In genomic region chrX:134885336-134886016, GRCh38 we compare ENCODE assay signal across 14 cellular contexts. TPM values are rescaled to one million over a fixed set of nuclear protein-coding genes. Genes with fewer than 3 reads are reported as not detected.
DNase-seq lines count a peak whose midpoint lies in the region; ATAC-seq and TF ChIP-seq lines count a peak whose summit lies in the region.
"Had no signal": no experiment of that assay in that cellular context is flagged by ENCODE, and none has a peak within 500 bp of the region (broad histone marks: within the 10 kb centered on the region; RNA-seq: fewer than 3 reads in every experiment).

No MANE protein-coding gene starts in this region.

- no peak for TF ChIP-seq RAD21 in IMR-90 (IDR thresholded peaks at IDR 0.05; ENCODE audit: low read length)

- H3K79me1 ChIP-seq in IMR-90 (ENCODE audit: low read depth in 1 of 2, low read length in 2 of 2) (no peaks in the 10 kb centered on the region), mesendoderm (ENCODE audit: low read length) (no peaks in the 10 kb centered on the region)

- no peak for TF ChIP-seq POLR2A in IMR-90 (IDR thresholded peaks at IDR 0.05; ENCODE audit: low read depth, low read length)

- no peaks in the 10 kb centered on the region for H3K9me3 ChIP-seq in IMR-90 (ENCODE audit: control insufficient read depth, insufficient read depth, low read length)

- no peak for DNase-seq in Calu3
- no peak for DNase-seq in IMR-90
- peak; percentile 55 for DNase-seq in mesendoderm
- DNase-seq in activated CD8-positive, alpha-beta memory T cell treated with anti-CD3 and anti-CD28 coated beads for 24 hours = no peak
- DNase-seq in NCI-H69 (lab: John Stamatoyannopoulos, UW) = no peak
- DNase-seq in NK-92 treated with Interleukin-12 subunit alpha and Interleukin-12 subunit beta, amount 100 ng/mL, for 24 hours (lab: John Stamatoyannopoulos, UW) = no peak
- DNase-seq: DMS79, GDM1, NCI-H1048, NCI-H524 treated with DMSO at 0.1 percent for 48 hours, Right ventricle myocardium superior had no signal

- H2BK15ac ChIP-seq in IMR-90 (ENCODE audit: low read depth, low read length) = no peak overlapping the region
- no peak overlapping the region for H2BK15ac ChIP-seq in mesendoderm (replicated peaks; ENCODE audit: low read depth)

- TF ChIP-seq CTCF in Calu3 (IDR thresholded peaks at IDR 0.05; ENCODE audit: unreplicated experiment) = no peak
- TF ChIP-seq CTCF in IMR-90 (conservative IDR thresholded peaks at IDR 0.05; ENCODE audit: low read depth, low read length) = no peak

- WGBS in IMR-90 (ENCODE audit: extremely low coverage in 2 of 2, insufficient read length in 1 of 2), 2 experiments = no CpG with 5 or more reads among the region's 3 CpGs
- WGBS in mesendoderm (ENCODE audit: extremely low coverage, insufficient coverage, low lambda C conversion rate) = no CpG with 5 or more reads among the region's 3 CpGs

- H3K4ac ChIP-seq in IMR-90 (ENCODE audit: low read depth, low read length) (no peak overlapping the region), mesendoderm (ENCODE audit: low read depth, low read length) (no peak overlapping the region)

- H2AK9ac ChIP-seq in IMR-90 (replicated peaks; ENCODE audit: low read depth, low read length, poor library complexity) = no peak overlapping the region

- no peak overlapping the region for H3K27ac ChIP-seq in IMR-90 (ENCODE audit: insufficient read depth, low read length)
- no peak overlapping the region for H3K27ac ChIP-seq in mesendoderm (ENCODE audit: low read depth, low read length)

- H3K4me3 ChIP-seq in IMR-90 (ENCODE audit: insufficient read depth, low read depth, low read length) (no peak overlapping the region), mesendoderm (ENCODE audit: low read length) (no peak overlapping the region)

- POLR2A ChIA-PET in IMR-90 (lab: Charles Lee; ENCODE audit: unreplicated experiment) = no interaction called here

- H3K9me1 ChIP-seq in IMR-90 (ENCODE audit: insufficient read depth, low read length) = no peaks in the 10 kb centered on the region; the same call in 1 of the 2 replicates

- no peak overlapping the region for H3K14ac ChIP-seq in IMR-90 (replicated peaks; ENCODE audit: low read depth, low read length)

- H3K4me3 Mint-ChIP-seq in Calu3 (ENCODE audit: low read depth, unreplicated experiment) = peak overlapping the region; percentile 30
- no peak overlapping the region for H3K4me3 Mint-ChIP-seq in activated T-helper 17 cell treated with anti-CD3 and anti-CD28 coated beads, Interleukin-2, amount 50 U/mL, for 72 hours
- H3K4me3 Mint-ChIP-seq: IgD-negative memory B cell had no signal

- H3K18ac ChIP-seq in IMR-90 (ENCODE audit: low read depth, low read length) = no peak overlapping the region
- no peak overlapping the region for H3K18ac ChIP-seq in mesendoderm (ENCODE audit: low read length)

- no peak for ATAC-seq in IMR-90 (ENCODE audit: low read depth)
- ATAC-seq in activated T-helper 17 cell treated with anti-CD3 and anti-CD28 coated beads, Interleukin-2, amount 50 U/mL, for 72 hours (replicated peaks) = no peak
- no peak for ATAC-seq in GM18873 (IDR thresholded peaks at IDR 0.05; ENCODE audit: low FRiP score, unreplicated experiment)

- no peaks in the 10 kb centered on the region for H3K27me3 Mint-ChIP-seq in Calu3 (ENCODE audit: unreplicated experiment)
- no peaks in the 10 kb centered on the region for H3K27me3 Mint-ChIP-seq in activated T-helper 17 cell treated with anti-CD3 and anti-CD28 coated beads, Interleukin-2, amount 50 U/mL, for 72 hours

- H3K36me3 ChIP-seq in IMR-90 (ENCODE audit: control insufficient read depth, insufficient read depth, low read length) = no peaks in the 10 kb centered on the region
- H3K36me3 ChIP-seq in mesendoderm (ENCODE audit: control insufficient read depth, insufficient read depth, low read length) = no peaks in the 10 kb centered on the region

- H2BK5ac ChIP-seq in IMR-90 (ENCODE audit: low read depth, low read length, poor library complexity, severe bottlenecking) (no peak overlapping the region), mesendoderm (ENCODE audit: low read length) (no peak overlapping the region)

- no peak overlapping the region for H2BK20ac ChIP-seq in IMR-90 (ENCODE audit: low read depth, low read length)

- H3K9ac ChIP-seq in IMR-90 (ENCODE audit: low read depth, low read length) (no peak overlapping the region), mesendoderm (ENCODE audit: low read length) (no peak overlapping the region)

- H2AK5ac ChIP-seq in IMR-90 (ENCODE audit: low read depth, low read length) = no peak overlapping the region
- no peak overlapping the region for H2AK5ac ChIP-seq in mesendoderm (ENCODE audit: low read length)

- H3K36me3 Mint-ChIP-seq in Calu3 (ENCODE audit: insufficient read depth, unreplicated experiment) = no peaks in the 10 kb centered on the region
- no peaks in the 10 kb centered on the region for H3K36me3 Mint-ChIP-seq in activated T-helper 17 cell treated with anti-CD3 and anti-CD28 coated beads, Interleukin-2, amount 50 U/mL, for 72 hours (ENCODE audit: low read depth)

- H3K79me2 ChIP-seq in mesendoderm (ENCODE audit: control insufficient read depth, insufficient read depth, low read length) = no peaks in the 10 kb centered on the region

- no peak overlapping the region for H3K56ac ChIP-seq in IMR-90 (ENCODE audit: extremely low read depth, insufficient read depth, low read length)
- H3K56ac ChIP-seq in mesendoderm (ENCODE audit: low read length) = no peak overlapping the region

- CTCF ChIA-PET in Calu3 (lab: Charles Lee) (interaction anchor here (0.8 kb wide), 1 partner anchor 49 kb away, joined by 3 read pairs; no protein-coding TSS in a partner anchor), IMR-90 (lab: Yijun Ruan, JAX) (no interaction called here)

- no peak overlapping the region for H3K23ac ChIP-seq in IMR-90 (ENCODE audit: low read depth, low read length)
- no peak overlapping the region for H3K23ac ChIP-seq in mesendoderm (ENCODE audit: low read length)

- no peaks in the 10 kb centered on the region for H3K9me3 Mint-ChIP-seq in Calu3 (ENCODE audit: low read depth, unreplicated experiment)
- H3K9me3 Mint-ChIP-seq in activated T-helper 17 cell treated with anti-CD3 and anti-CD28 coated beads, Interleukin-2, amount 50 U/mL, for 72 hours = no peaks in the 10 kb centered on the region

- in situ Hi-C loops in IMR-90 (cut with MboI; ENCODE audit: low sequenced_read_pairs) = no loop called here

- BruUV-seq in Calu3 (replicated peaks; lab: Mats Ljungman, UMichigan) (TSS peak; percentile 20), IMR-90 (replicated peaks; lab: Mats Ljungman, UMichigan) (no TSS peak)

- no peaks in the 10 kb centered on the region for H4K20me1 ChIP-seq in IMR-90 (ENCODE audit: insufficient read depth, low read length)

- peaks cover 18% of the 10 kb centered on the region for H3K4me1 Mint-ChIP-seq in Calu3 (ENCODE audit: low read depth, unreplicated experiment)
- peaks cover 4% of the 10 kb centered on the region for H3K4me1 Mint-ChIP-seq in activated T-helper 17 cell treated with anti-CD3 and anti-CD28 coated beads, Interleukin-2, amount 50 U/mL, for 72 hours
- H3K4me1 Mint-ChIP-seq: IgD-negative memory B cell had no signal

- H3K4me1 ChIP-seq in IMR-90 (ENCODE audit: control insufficient read depth, insufficient read depth, low read length) (no peaks in the 10 kb centered on the region), mesendoderm (ENCODE audit: control insufficient read depth, low read depth, low read length) (no peaks in the 10 kb centered on the region)

- dilution Hi-C loops in IMR-90 (cut with HindIII; ENCODE audit: low sequenced_read_pairs, unreplicated experiment) = no loop called here

- H4K91ac ChIP-seq in IMR-90 (ENCODE audit: insufficient read depth, low read depth, low read length) = no peak overlapping the region

- H4K5ac ChIP-seq in IMR-90 (ENCODE audit: low read depth, low read length) = no peak overlapping the region
- no peak overlapping the region for H4K5ac ChIP-seq in mesendoderm (ENCODE audit: low read length)

- H3K27me3 ChIP-seq in IMR-90 (ENCODE audit: control insufficient read depth, insufficient read depth, low read length) = no peaks in the 10 kb centered on the region
- no peaks in the 10 kb centered on the region for H3K27me3 ChIP-seq in mesendoderm (ENCODE audit: insufficient read depth, low read length, poor library complexity)

- no peak overlapping the region for H2AFZ ChIP-seq in IMR-90 (replicated peaks; ENCODE audit: low read length, poor library complexity)

- H4K8ac ChIP-seq in IMR-90 (ENCODE audit: low read depth in 2 of 2, low read length in 2 of 2) = no peak overlapping the region
- no peak overlapping the region for H4K8ac ChIP-seq in mesendoderm (ENCODE audit: low read depth, low read length)

- intact Hi-C loops in Calu3 (cut with micrococcal nuclease; ENCODE audit: unreplicated experiment) = no loop called here
- intact Hi-C loops in IMR-90 (cut with micrococcal nuclease) = no loop called here

- no peak overlapping the region for H3K4me2 ChIP-seq in IMR-90 (ENCODE audit: low read depth, low read length)
- no peak overlapping the region for H3K4me2 ChIP-seq in mesendoderm (ENCODE audit: low read length)

- H2BK120ac ChIP-seq in IMR-90 (ENCODE audit: low read depth, low read length) (no peak overlapping the region), mesendoderm (ENCODE audit: low read depth, low read length) (no peak overlapping the region)

- H3K27ac Mint-ChIP-seq in Calu3 (ENCODE audit: unreplicated experiment) = peak overlapping the region; percentile 26
- H3K27ac Mint-ChIP-seq in activated T-helper 17 cell treated with anti-CD3 and anti-CD28 coated beads, Interleukin-2, amount 50 U/mL, for 72 hours = peak overlapping the region; percentile 3
- H3K27ac Mint-ChIP-seq: IgD-negative memory B cell had no signal

TF ChIP-seq in IMR-90, 13 proteins besides CTCF, POLR2A, EP300 and RAD21 (continues in another document):
- TF ChIP-seq MXI1 (IDR thresholded peaks at IDR 0.05; ENCODE audit: borderline replicate concordance, low read depth, low read length) (no peak), SMC3 (IDR thresholded peaks at IDR 0.05; ENCODE audit: low read depth, low read length) (no peak)
- TF ChIP-seq, protein P1, sequence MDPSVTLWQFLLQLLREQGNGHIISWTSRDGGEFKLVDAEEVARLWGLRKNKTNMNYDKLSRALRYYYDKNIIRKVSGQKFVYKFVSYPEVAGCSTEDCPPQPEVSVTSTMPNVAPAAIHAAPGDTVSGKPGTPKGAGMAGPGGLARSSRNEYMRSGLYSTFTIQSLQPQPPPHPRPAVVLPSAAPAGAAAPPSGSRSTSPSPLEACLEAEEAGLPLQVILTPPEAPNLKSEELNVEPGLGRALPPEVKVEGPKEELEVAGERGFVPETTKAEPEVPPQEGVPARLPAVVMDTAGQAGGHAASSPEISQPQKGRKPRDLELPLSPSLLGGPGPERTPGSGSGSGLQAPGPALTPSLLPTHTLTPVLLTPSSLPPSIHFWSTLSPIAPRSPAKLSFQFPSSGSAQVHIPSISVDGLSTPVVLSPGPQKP (IDR thresholded peaks at IDR 0.05; ENCODE audit: borderline replicate concordance, low read depth, low read length) = no peak

RNA-seq across cellular contexts. Expression of gene MOSPD1, which starts 29.6 kb away (rescaled TPM):
- total RNA-seq in Calu3 (2022) (23.5 and 25.3 TPM in 2 replicates), IMR-90 (2012; rRNA removed) (25.5 and 50.8 TPM in 2 replicates)
- 11.6 and 16.9 TPM in 2 replicates for polyA plus RNA-seq in IMR-90 (2012; rRNA removed)
- 1.5 and 1.8 TPM in 2 replicates for polyA plus RNA-seq in IMR-90 (2012; cell fraction: cytosol; rRNA removed)
- polyA plus RNA-seq in IMR-90 (2012; cell fraction: nucleus; rRNA removed; ENCODE audit: low replicate concordance) = 0.77 and 17.2 TPM in 2 replicates
- total RNA-seq in activated T-helper 17 cell treated with anti-CD3 and anti-CD28 coated beads, Interleukin-2, amount 50 U/mL, for 72 hours = 10 to 100 TPM in 1 of 2 donors, 1 to 10 TPM in 1; 6.2 to 12.3 TPM
- 28.1 TPM for polyA plus RNA-seq in mesendoderm (2013, experiment 1 of 2)
- 28.3 TPM for polyA plus RNA-seq in mesendoderm (2013, experiment 2 of 2)
